ENCODE assay signal across 8 cellular contexts in the genomic region with DNA sequence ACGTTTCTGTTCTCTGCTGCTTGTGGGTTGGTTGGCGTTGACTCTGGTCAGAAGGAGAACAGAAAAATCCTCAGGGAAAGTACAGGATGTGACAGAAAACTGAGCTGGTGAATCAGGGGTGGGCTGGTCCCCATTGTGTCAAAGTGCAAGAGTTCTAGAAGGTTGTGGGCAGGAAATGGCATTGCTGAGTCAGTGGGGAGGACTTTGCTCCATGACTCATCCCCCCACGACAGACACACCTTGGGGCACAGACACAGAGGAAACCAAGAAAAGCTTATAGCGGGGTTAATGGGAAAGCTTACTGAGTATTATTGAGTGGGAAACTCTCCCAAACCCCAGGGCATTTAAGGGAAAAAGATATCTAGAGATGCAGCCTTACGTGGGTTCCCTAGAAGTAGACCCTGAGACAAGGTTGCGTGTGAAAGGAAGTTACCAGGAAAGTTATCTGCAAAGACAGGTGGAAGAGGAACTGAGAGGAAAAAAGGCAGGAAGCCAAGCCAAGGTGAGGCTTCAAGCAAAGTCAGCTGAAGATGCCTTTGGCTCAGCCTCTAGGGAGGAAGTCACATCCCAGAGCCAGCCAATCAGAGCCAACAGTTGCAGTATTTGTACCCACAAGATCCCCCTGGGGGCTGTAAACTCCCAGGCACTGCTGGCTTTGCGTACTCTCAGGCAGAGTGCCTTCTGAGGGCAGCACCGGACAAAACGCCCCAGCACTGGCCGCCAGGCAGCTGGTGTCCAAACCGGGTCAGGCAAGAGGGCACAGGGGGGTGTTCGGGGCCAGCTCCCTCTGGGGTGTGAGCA.
DNase-seq lines count a peak whose midpoint lies in the region; ATAC-seq, FAIRE-seq and TF ChIP-seq lines count a peak whose summit lies in the region.

No MANE protein-coding gene starts in this region.

- H3K36me3 Mint-ChIP-seq in osteocyte (ENCODE audit: unreplicated experiment) = peaks cover 4% of the 10 kb centered on the region

- FAIRE-seq in H54 (lab: Jason Lieb, UNC) = peak; percentile 66

- peaks cover 3% of the 10 kb centered on the region for H3K9me3 Mint-ChIP-seq in osteocyte (ENCODE audit: unreplicated experiment)

- TF ChIP-seq POLR2A in H54 (IDR thresholded peaks at IDR 0.05; ENCODE audit: low read depth, low read length) = peak; percentile 34; the same call in 1 of the 2 replicates

- ATAC-seq in omental fat pad (ENCODE audit: low FRiP score) = no peak

- in situ Hi-C loops in astrocyte of the cerebellum (cut with HindIII; ENCODE audit: low sequenced_read_pairs) = loop anchor here (5.0 kb wide), 1 partner anchor 72 kb away; no protein-coding TSS in a partner anchor

- no peak for TF ChIP-seq CTCF in GM12865 (IDR thresholded peaks at IDR 0.05; ENCODE audit: insufficient read depth, low read depth, low read length, missing control alignments)
- TF ChIP-seq CTCF in astrocyte of the cerebellum (IDR thresholded peaks at IDR 0.05; ENCODE audit: low read depth, low read length, missing control alignments) = no peak
- no peak for TF ChIP-seq CTCF in osteocyte (IDR thresholded peaks at IDR 0.05)
- no peak for TF ChIP-seq CTCF in omental fat pad (IDR thresholded peaks at IDR 0.05)

- peaks cover 79% of the 10 kb centered on the region for H3K4me1 Mint-ChIP-seq in osteocyte (ENCODE audit: unreplicated experiment)

- H3K4me3 ChIP-seq in GM12865 (ENCODE audit: low read depth, low read length) = no peak overlapping the region
- H3K4me3 ChIP-seq in astrocyte of the cerebellum (ENCODE audit: low read depth, low read length) = no peak overlapping the region

- peak; percentile 70 for DNase-seq in GM12865 (ENCODE audit: low read depth)
- DNase-seq in H54 (ENCODE audit: insufficient read length, low spot score) = peak; percentile 56
- peak; percentile 75 to 76 for DNase-seq in NOMO-1 (lab: John Stamatoyannopoulos, UW; ENCODE audit: unreplicated experiment in 2 of 2)
- peak; percentile 60 for DNase-seq in astrocyte of the cerebellum (ENCODE audit: low read depth)
- no peak for DNase-seq in osteocyte (ENCODE audit: extremely low spot score, unreplicated experiment)
- no peak for DNase-seq in NCI-H2171 (lab: John Stamatoyannopoulos, UW)
- DNase-seq in omental fat pad (ENCODE audit: low spot score) = no peak
- no peak for DNase-seq in NCI-H146 treated with DMSO at 0.1 percent for 48 hours (lab: John Stamatoyannopoulos, UW; ENCODE audit: unreplicated experiment)

- H3K4me3 Mint-ChIP-seq in osteocyte (ENCODE audit: unreplicated experiment) = peak overlapping the region; percentile 43

- H3K27me3 Mint-ChIP-seq in osteocyte (ENCODE audit: unreplicated experiment) = no peaks in the 10 kb centered on the region

- peak overlapping the region; percentile 92 for H3K27ac Mint-ChIP-seq in osteocyte (ENCODE audit: unreplicated experiment)

Comparison
In these comparisons a context has a peak if more than half of its experiments do, and no peak if none do; other contexts are left out.
1. DNase-seq: peak in GM12865 (single experiment), H54 (single experiment), NOMO-1 (2 of 2) and astrocyte of the cerebellum (single experiment); none in osteocyte (single experiment), NCI-H2171 (single experiment), omental fat pad (single experiment) and NCI-H146 treated with DMSO at 0.1 percent for 48 hours (single experiment).